ENCODE assay signal across 13 cellular contexts in genomic region chr7:38863609-38864291, GRCh38. TPM values are rescaled to one million over a fixed set of nuclear protein-coding genes. Genes with fewer than 3 reads are reported as not detected.
A peak's percentile ranks its signal among the peaks of the same experiment; 100 is the strongest.
DNase-seq lines count a peak whose midpoint lies in the region; ATAC-seq and TF ChIP-seq lines count a peak whose summit lies in the region.
"Had no signal": no experiment of that assay in that cellular context is flagged by ENCODE, and none has a peak within 500 bp of the region (broad histone marks: within the 10 kb centered on the region; RNA-seq: fewer than 3 reads in every experiment).

No MANE protein-coding gene starts in this region.

- DNase-seq in COR-L47 (lab: John Stamatoyannopoulos, UW) (peak; percentile 72), NCI-H1417 (lab: John Stamatoyannopoulos, UW) (peak; percentile 70 to 91 (median 76)), SW480 (ENCODE audit: low spot score) (peak; percentile 80), kidney glomerular epithelial cell (lab: John Stamatoyannopoulos, UW) (peak; percentile 67), coronary artery (ENCODE audit: low spot score) (no peak), ascending aorta (ENCODE audit: low spot score in 2 of 2) (no peak)
- no peak for DNase-seq in activated CD4-positive, CD25-positive, alpha-beta regulatory T cell treated with anti-CD3 and anti-CD28 coated beads, Interleukin-2, amount 50 U/mL, for 72 hours
- DNase-seq: adrenal gland, NCI-H226 had no signal

- H3K27ac ChIP-seq in coronary artery (no peak overlapping the region), ascending aorta (no peak overlapping the region)
- H3K27ac ChIP-seq: adrenal gland, HL-60 had no signal

- no peak for TF ChIP-seq CTCF in coronary artery (IDR thresholded peaks at IDR 0.05)
- no peak for TF ChIP-seq CTCF in ascending aorta (IDR thresholded peaks at IDR 0.05)

- H3K9me3 ChIP-seq in ascending aorta, result no peaks in the 10 kb centered on the region
- H3K9me3 ChIP-seq: adrenal gland had no signal

- H3K4me3 ChIP-seq in coronary artery (no peak overlapping the region), ascending aorta (no peak overlapping the region)
- H3K4me3 ChIP-seq: adrenal gland had no signal

- peaks cover 35% of the 10 kb centered on the region for H3K36me3 Mint-ChIP-seq in activated T-helper 17 cell treated with anti-CD3 and anti-CD28 coated beads, Interleukin-2, amount 50 U/mL, for 72 hours (ENCODE audit: low read depth)

- no peaks in the 10 kb centered on the region for H3K9me3 Mint-ChIP-seq in activated T-helper 17 cell treated with anti-CD3 and anti-CD28 coated beads, Interleukin-2, amount 50 U/mL, for 72 hours
- H3K9me3 Mint-ChIP-seq: memory B cell had no signal

- no peak overlapping the region for H3K27ac Mint-ChIP-seq in activated T-helper 17 cell treated with anti-CD3 and anti-CD28 coated beads, Interleukin-2, amount 50 U/mL, for 72 hours
- H3K27ac Mint-ChIP-seq: memory B cell had no signal

- no peak overlapping the region for H3K4me3 Mint-ChIP-seq in activated T-helper 17 cell treated with anti-CD3 and anti-CD28 coated beads, Interleukin-2, amount 50 U/mL, for 72 hours
- H3K4me3 Mint-ChIP-seq: memory B cell had no signal

- no peaks in the 10 kb centered on the region for H3K27me3 ChIP-seq in ascending aorta
- H3K27me3 ChIP-seq: adrenal gland had no signal

- ATAC-seq in activated T-helper 17 cell treated with anti-CD3 and anti-CD28 coated beads, Interleukin-2, amount 50 U/mL, for 72 hours (replicated peaks), result no peak
- ATAC-seq: sciatic nerve had no signal

- H3K36me3 ChIP-seq in ascending aorta, result peaks cover 7 to 29% of the 10 kb centered on the region in 2 donors

- intact Hi-C loops in ascending aorta (cut with DNase I), result no loop called here

- H3K4me1 Mint-ChIP-seq in activated T-helper 17 cell treated with anti-CD3 and anti-CD28 coated beads, Interleukin-2, amount 50 U/mL, for 72 hours, result no peaks in the 10 kb centered on the region
- H3K4me1 Mint-ChIP-seq: memory B cell had no signal

- H3K4me1 ChIP-seq in ascending aorta, result no peaks in the 10 kb centered on the region
- H3K4me1 ChIP-seq: adrenal gland had no signal

- H3K27me3 Mint-ChIP-seq in activated T-helper 17 cell treated with anti-CD3 and anti-CD28 coated beads, Interleukin-2, amount 50 U/mL, for 72 hours, result no peaks in the 10 kb centered on the region
- H3K27me3 Mint-ChIP-seq: memory B cell had no signal

RNA-seq across cellular contexts. Expression of gene VPS41, which starts 45.2 kb away (rescaled TPM):
- 13.4 TPM for total RNA-seq in ascending aorta
- total RNA-seq in activated T-helper 17 cell treated with anti-CD3 and anti-CD28 coated beads, Interleukin-2, amount 50 U/mL, for 72 hours, result 10 to 100 TPM; 78.4 to 80.5 TPM

Comparison
In these comparisons a context has a peak if more than half of its experiments do, and no peak if none do; other contexts are left out.
1. DNase-seq: peak in COR-L47 (single experiment), NCI-H1417 (3 of 3), SW480 (single experiment) and kidney glomerular epithelial cell (single experiment); none in coronary artery (single experiment), ascending aorta (0 of 2) and activated CD4-positive, CD25-positive, alpha-beta regulatory T cell treated with anti-CD3 and anti-CD28 coated beads, Interleukin-2, amount 50 U/mL, for 72 hours (single experiment).